In genomic region chr19:42075616-42076374, GRCh38 we compare ENCODE assay signal across 8 cellular contexts. TPM values are rescaled to one million over a fixed set of nuclear protein-coding genes. Genes with fewer than 3 reads are reported as not detected.
DNase-seq lines count a peak whose midpoint lies in the region; ATAC-seq lines count a peak whose summit lies in the region.

Gene ZNF574 (plus strand): TSS chr19:42076166. CDS start chr19:42078607, 2,441 bp downstream.

- H3K27ac ChIP-seq in effector memory CD4-positive, alpha-beta T cell (ENCODE audit: insufficient read depth, low read length, poor library complexity, severe bottlenecking), result peak within 1 kb of the TSS; percentile 99

- no peaks in the 10 kb centered on the region for H3K9me3 ChIP-seq in effector memory CD4-positive, alpha-beta T cell (ENCODE audit: control insufficient read depth, low read length)

- H3K36me3 ChIP-seq in effector memory CD4-positive, alpha-beta T cell (ENCODE audit: control insufficient read depth, insufficient read depth, low read length), result peaks cover 28% of the 10 kb centered on the region

- DNase-seq in COLO668 (lab: John Stamatoyannopoulos, UW; ENCODE audit: unreplicated experiment) (peak; percentile 99), HT1080 (ENCODE audit: low read depth) (peak; percentile 99), NOMO-1 treated with DMSO at 0.1 percent for 48 hours (lab: John Stamatoyannopoulos, UW; ENCODE audit: unreplicated experiment) (peak; percentile 100), lung microvascular endothelial cell (ENCODE audit: low read depth in 2 of 2) (peak; percentile 100)
- peak; percentile 89 to 96 for DNase-seq in activated CD8-positive, alpha-beta memory T cell treated with anti-CD3 and anti-CD28 coated beads for 4 hours (ENCODE audit: low read depth in 2 of 2)
- peak; percentile 95 to 97 (median 96) for DNase-seq in effector memory CD4-positive, alpha-beta T cell
- DNase-seq in stimulated activated CD4-positive, alpha-beta T cell treated with anti-CD3 and anti-CD28 coated beads, TNF-alpha, amount 100 ng/mL, for 48 hours (ENCODE audit: low read depth in 3 of 3), result peak; percentile 96 to 98 (median 97)

- H3K4me3 ChIP-seq in effector memory CD4-positive, alpha-beta T cell (ENCODE audit: insufficient read depth, low read depth, low read length, poor library complexity, severe bottlenecking), result peak within 1 kb of the TSS; percentile 77

- no peaks in the 10 kb centered on the region for H3K27me3 ChIP-seq in effector memory CD4-positive, alpha-beta T cell (replicated peaks; ENCODE audit: control insufficient read depth, insufficient read depth, low read length, poor library complexity, severe bottlenecking)

- ATAC-seq in GM21360 (IDR thresholded peaks at IDR 0.05; ENCODE audit: unreplicated experiment), result peak; percentile 85

- peaks cover 15% of the 10 kb centered on the region for H3K4me1 ChIP-seq in effector memory CD4-positive, alpha-beta T cell (ENCODE audit: control insufficient read depth, insufficient read depth, low read length, poor library complexity, severe bottlenecking)

RNA-seq across cellular contexts. Expression of gene ZNF574, which starts in this region (rescaled TPM):
- total RNA-seq in HT1080 (2014; rRNA removed; shearing (Covaris generic)), result 26.9 and 37.8 TPM in 2 replicates
- polyA plus RNA-seq in HT1080 (2015; cell fraction: cytosol; rRNA removed), result 13.5 and 16.6 TPM in 2 replicates
- 25.1 and 27.5 TPM in 2 replicates for polyA plus RNA-seq in HT1080 (2015; cell fraction: nucleus; rRNA removed)
- 6.3 and 9.1 TPM in 2 replicates for total RNA-seq in lung microvascular endothelial cell

Comparison
In these comparisons a context has a peak if more than half of its experiments do, and no peak if none do; other contexts are left out.
1. Peak in every context shown above with its lines: DNase-seq, ATAC-seq, H3K4me3 ChIP-seq and H3K27ac ChIP-seq.